In the genomic region with DNA sequence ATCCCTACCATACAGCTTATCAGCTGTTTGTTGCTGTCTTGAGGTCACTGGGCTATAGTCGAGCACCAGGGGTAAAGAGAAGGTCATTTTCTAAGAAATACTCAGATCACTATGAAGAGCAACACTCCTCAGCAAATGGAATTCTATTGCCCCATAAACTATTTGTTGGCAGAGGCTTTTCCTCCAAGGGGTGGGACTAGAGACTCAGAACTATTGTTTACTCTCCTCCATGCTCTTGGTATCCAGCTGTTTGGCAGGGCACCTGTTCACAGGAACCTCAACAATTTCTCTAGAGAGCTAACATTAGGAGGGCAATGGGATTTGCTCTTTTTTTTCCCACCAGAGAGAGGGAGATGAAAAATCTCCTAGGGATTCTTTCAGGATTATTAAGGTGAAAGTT, we compare ENCODE assay signal across 20 cellular contexts.
"Had no signal": no experiment of that assay in that cellular context is flagged by ENCODE, and none has a peak within 500 bp of the region (broad histone marks: within the 10 kb centered on the region; RNA-seq: fewer than 3 reads in every experiment).

No MANE protein-coding gene starts in this region.

- H3K27ac Mint-ChIP-seq: endodermal cell; natural killer cell treated with Interleukin-12 subunit alpha and Interleukin-12 subunit beta and Interleukin-15 and Interleukin-18, amount 100 ng/mL, for 72 hours; neural progenitor cell; progenitor cell of endocrine pancreas had no signal

- H3K4me2 ChIP-seq: hepatocyte, neural progenitor cell, smooth muscle cell had no signal

- H3K4me1 ChIP-seq: neural progenitor cell, suprapubic skin, thyroid gland had no signal

- H3K79me2 ChIP-seq: hepatocyte had no signal

- H3K27me3 ChIP-seq: hepatocyte, neural progenitor cell, ovary, thyroid gland had no signal

- H3K9ac ChIP-seq: neural progenitor cell had no signal

- DNase-seq: effector CD4-positive, alpha-beta T cell; endodermal cell; foreskin melanocyte; head of caudate nucleus; kidney; left cardiac atrium; mammary epithelial cell; nucleus accumbens; ovary; right cardiac atrium; stimulated activated CD4-positive, alpha-beta T cell treated with anti-CD3 and anti-CD28 coated beads, Interleukin-2, amount 100 ng/mL, for 48 hours; stimulated activated naive CD8-positive, alpha-beta T cell treated with anti-CD3 and anti-CD28 coated beads, Interleukin-15, Interleukin-2, amounts not matched to agents 100 U/mL and 50 U/mL, for 24 hours; thyroid gland had no signal

- H3K27ac ChIP-seq: coronary artery, hepatocyte, neural progenitor cell, ovary, suprapubic skin, thyroid gland had no signal

- ATAC-seq: left cardiac atrium; natural killer cell treated with Interleukin-12 subunit alpha and Interleukin-12 subunit beta and Interleukin-15 and Interleukin-18, amount 100 ng/mL, for 72 hours; right cardiac atrium; stimulated activated naive CD8-positive, alpha-beta T cell treated with anti-CD3 and anti-CD28 coated beads, Interleukin-15, Interleukin-2, amounts not matched to agents 100 U/mL and 50 U/mL, for 24 hours had no signal

- H3K4me1 Mint-ChIP-seq: neural progenitor cell had no signal

- H3K36me3 ChIP-seq: neural progenitor cell, ovary, suprapubic skin, thyroid gland had no signal

- H3K4me3 Mint-ChIP-seq: endodermal cell; natural killer cell treated with Interleukin-12 subunit alpha and Interleukin-12 subunit beta and Interleukin-15 and Interleukin-18, amount 100 ng/mL, for 72 hours; neural progenitor cell had no signal

- H3K9me3 ChIP-seq: ovary, suprapubic skin, thyroid gland had no signal

- H3K4me3 ChIP-seq: coronary artery, hepatocyte, neural progenitor cell, ovary, smooth muscle cell, suprapubic skin, thyroid gland had no signal

- H3K36me3 Mint-ChIP-seq: natural killer cell treated with Interleukin-12 subunit alpha and Interleukin-12 subunit beta and Interleukin-15 and Interleukin-18, amount 100 ng/mL, for 72 hours; neural progenitor cell had no signal

- H2AFZ ChIP-seq: hepatocyte, neural progenitor cell had no signal
